ENCODE assay signal across 12 cellular contexts in genomic region chr2:109144271-109144670, GRCh38. TPM values are rescaled to one million over a fixed set of nuclear protein-coding genes. Genes with fewer than 3 reads are reported as not detected.
DNase-seq lines count a peak whose midpoint lies in the region; ATAC-seq and TF ChIP-seq lines count a peak whose summit lies in the region.
"Had no signal": no experiment of that assay in that cellular context is flagged by ENCODE, and none has a peak within 500 bp of the region (broad histone marks: within the 10 kb centered on the region; RNA-seq: fewer than 3 reads in every experiment).

No MANE protein-coding gene starts in this region.

- H3K4me1 ChIP-seq in thymus (ENCODE audit: control insufficient read depth, insufficient read depth, low read length) (no peaks in the 10 kb centered on the region), prostate gland (replicated peaks) (no peaks in the 10 kb centered on the region)
- H3K4me1 ChIP-seq: gastroesophageal sphincter had no signal

- no peaks in the 10 kb centered on the region for H3K36me3 Mint-ChIP-seq in T-helper 2 cell treated with Interferon-gamma antibody and Interleukin-4, amounts not matched to agents 5 μg/mL and 100 μg/mL, for 36 hours (ENCODE audit: low read depth)

- peak; percentile 48 for ATAC-seq in HG02938 (IDR thresholded peaks at IDR 0.05; ENCODE audit: unreplicated experiment)
- ATAC-seq: gastroesophageal sphincter had no signal

- TF ChIP-seq POLR2A in prostate gland (IDR thresholded peaks at IDR 0.05) = no peak

- H3K4me3 ChIP-seq in thymus (ENCODE audit: low read length) (no peak overlapping the region), prostate gland (no peak overlapping the region), H7 (ENCODE audit: insufficient read depth, low read depth, low read length) (no peak overlapping the region)
- H3K4me3 ChIP-seq: gastroesophageal sphincter, stomach had no signal

- H3K27ac Mint-ChIP-seq in T-helper 2 cell treated with Interferon-gamma antibody and Interleukin-4, amounts not matched to agents 5 μg/mL and 100 μg/mL, for 36 hours = peak overlapping the region; percentile 52

- peak; percentile 14 for DNase-seq in stimulated activated CD4-positive, alpha-beta T cell treated with anti-CD3 and anti-CD28 coated beads, Interleukin-15, amount 100 ng/mL, for 24 hours
- no peak for DNase-seq in stimulated activated CD4-positive, alpha-beta T cell treated with anti-CD3 and anti-CD28 coated beads, Interleukin-4, amount 100 ng/mL, for 1 hour
- DNase-seq in T-helper 2 cell treated with Interferon-gamma antibody and Interleukin-4, amounts not matched to agents 5 μg/mL and 100 μg/mL, for 36 hours (ENCODE audit: low spot score) = no peak
- no peak for DNase-seq in prostate gland (ENCODE audit: low spot score)
- no peak for DNase-seq in amygdala (lab: John Stamatoyannopoulos, UW)
- DNase-seq in H7 = no peak
- DNase-seq: AML-193, NCI-H146, stomach had no signal

- H3K9me3 Mint-ChIP-seq in T-helper 2 cell treated with Interferon-gamma antibody and Interleukin-4, amounts not matched to agents 5 μg/mL and 100 μg/mL, for 36 hours = no peaks in the 10 kb centered on the region

- H3K27me3 ChIP-seq in thymus (ENCODE audit: control insufficient read depth, insufficient read depth) (no peaks in the 10 kb centered on the region), prostate gland (replicated peaks; ENCODE audit: insufficient read depth) (peaks cover 3% of the 10 kb centered on the region), H7 (ENCODE audit: control insufficient read depth, insufficient read depth, low read length) (no peaks in the 10 kb centered on the region)
- H3K27me3 ChIP-seq: gastroesophageal sphincter, stomach had no signal

- no peak for TF ChIP-seq CTCF in prostate gland (IDR thresholded peaks at IDR 0.05)

- H3K27ac ChIP-seq in thymus (ENCODE audit: low read depth) = peak overlapping the region; percentile 21
- no peak overlapping the region for H3K27ac ChIP-seq in prostate gland
- H3K27ac ChIP-seq: gastroesophageal sphincter, stomach had no signal

- peaks cover 24% of the 10 kb centered on the region for H3K4me1 Mint-ChIP-seq in T-helper 2 cell treated with Interferon-gamma antibody and Interleukin-4, amounts not matched to agents 5 μg/mL and 100 μg/mL, for 36 hours (ENCODE audit: low read depth)

- intact Hi-C loops in prostate gland (cut with DNase I) = no loop called here

- H3K27me3 Mint-ChIP-seq in T-helper 2 cell treated with Interferon-gamma antibody and Interleukin-4, amounts not matched to agents 5 μg/mL and 100 μg/mL, for 36 hours (ENCODE audit: low read depth) = peaks cover 55% of the 10 kb centered on the region

- H3K36me3 ChIP-seq in thymus (ENCODE audit: control insufficient read depth, insufficient read depth) (no peaks in the 10 kb centered on the region), prostate gland (no peaks in the 10 kb centered on the region), H7 (replicated peaks; ENCODE audit: control insufficient read depth, insufficient read depth, low read length) (no peaks in the 10 kb centered on the region)
- H3K36me3 ChIP-seq: gastroesophageal sphincter, stomach had no signal

- H3K9me3 ChIP-seq in thymus (ENCODE audit: control insufficient read depth) = no peaks in the 10 kb centered on the region
- no peaks in the 10 kb centered on the region for H3K9me3 ChIP-seq in prostate gland
- H3K9me3 ChIP-seq: gastroesophageal sphincter, stomach had no signal

- WGBS in thymus = 27% methylated on average over 5 of the region's 5 CpGs
- 92% methylated on average over 5 of the region's 5 CpGs for WGBS in prostate gland

- H3K4me3 Mint-ChIP-seq in T-helper 2 cell treated with Interferon-gamma antibody and Interleukin-4, amounts not matched to agents 5 μg/mL and 100 μg/mL, for 36 hours = peak overlapping the region; percentile 40

RNA-seq across cellular contexts. Expression of gene SH3RF3, which starts 15.3 kb away (rescaled TPM):
- polyA plus RNA-seq in thymus = 8.2 TPM
- 10 to 100 TPM in 1 of 2 donors, 1 to 10 TPM in 1; 1.4 to 17.0 TPM for total RNA-seq in prostate gland
- 0.80 and 1.0 TPM in 2 replicates for total RNA-seq in H7 (2014; rRNA removed; shearing (Covaris generic))
